In the genomic region with DNA sequence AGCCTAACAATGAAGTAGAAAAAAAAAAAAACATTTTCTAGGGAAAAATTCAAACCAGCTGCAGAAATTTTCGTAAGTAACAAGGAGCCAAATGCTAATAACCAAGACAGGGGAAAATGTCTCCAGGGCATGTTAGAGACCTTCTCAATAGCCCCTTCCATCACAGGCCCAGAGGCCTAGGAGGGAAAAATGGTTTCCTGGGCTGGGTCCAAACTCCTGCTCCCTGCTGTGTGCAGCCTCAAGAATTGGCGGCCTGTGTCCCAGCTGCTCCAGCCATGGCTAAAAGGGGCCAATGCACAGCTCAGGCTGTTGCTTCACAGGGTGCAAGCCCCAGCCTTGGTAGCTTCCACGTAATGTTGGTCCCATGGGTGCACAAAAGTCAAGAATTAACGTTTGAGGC, we compare ENCODE assay signal across 8 cellular contexts.
"Had no signal": no experiment of that assay in that cellular context is flagged by ENCODE, and none has a peak within 500 bp of the region (broad histone marks: within the 10 kb centered on the region; RNA-seq: fewer than 3 reads in every experiment).

No MANE protein-coding gene starts in this region.

- H3K9ac ChIP-seq: GM23248 had no signal

- H3K36me3 ChIP-seq: HAP-1 had no signal

- H3K27ac ChIP-seq: GM23248 had no signal

- FAIRE-seq: HTR-8/SVneo had no signal

- DNase-seq: GM23248, GOT3, H7, IMR-90, KBM-7 had no signal

- ATAC-seq: HCT116 had no signal

- H3K4me3 ChIP-seq: GM23248, HAP-1 had no signal

- H3K4me1 ChIP-seq: HAP-1 had no signal
